In the genomic region with DNA sequence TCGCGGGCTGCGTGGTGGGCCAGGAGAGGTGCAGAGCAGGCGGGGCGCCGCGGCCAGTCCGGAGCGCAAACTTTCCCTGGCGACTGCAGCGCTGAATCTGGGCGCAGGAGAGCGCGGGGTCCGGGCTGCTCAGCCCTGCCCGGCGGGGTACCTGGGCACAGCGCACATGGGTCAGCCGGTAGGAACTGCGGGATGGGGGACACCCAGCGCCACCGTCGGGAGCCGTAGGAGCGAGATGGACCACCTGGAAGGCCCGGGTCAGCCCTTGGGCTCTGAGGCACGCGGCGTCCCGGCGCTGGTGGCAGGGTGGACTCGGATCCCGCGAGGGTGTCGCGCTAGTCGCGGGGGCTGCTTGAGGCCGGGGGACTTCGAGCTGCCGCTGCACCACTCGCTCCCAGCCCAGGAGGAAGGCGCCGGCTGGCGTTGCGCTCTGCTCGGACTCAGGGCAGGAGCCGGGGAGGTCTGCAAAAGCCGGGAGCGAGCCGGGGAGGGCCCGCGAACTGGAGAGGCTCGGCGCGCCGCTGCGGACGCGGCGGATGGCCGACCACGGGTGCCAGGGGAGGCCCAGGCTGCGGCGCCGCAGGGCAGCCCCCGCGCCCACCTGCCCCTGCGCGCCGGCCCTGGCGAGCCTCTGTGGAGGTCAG, we compare ENCODE assay signal across 7 cellular contexts. TPM values are rescaled to one million over a fixed set of nuclear protein-coding genes. Genes with fewer than 3 reads are reported as not detected.
"Had no signal": no experiment of that assay in that cellular context is flagged by ENCODE, and none has a peak within 500 bp of the region (broad histone marks: within the 10 kb centered on the region; RNA-seq: fewer than 3 reads in every experiment).

No MANE protein-coding gene starts in this region.

RNA-seq across cellular contexts. Expression of a gene that starts 11.7 kb away (rescaled TPM):
- total RNA-seq: HepG2, HT1080, IMR-90, PC-9, Peyer's patch, RPMI7951, SJCRH30 had no signal
